ENCODE assay signal across 1 cellular context in genomic region chr16:75570351-75571104, GRCh38.
TF ChIP-seq lines count a peak whose summit lies in the region.

No MANE protein-coding gene starts in this region.

TF ChIP-seq in endothelial cell of umbilical vein, 7 proteins besides CTCF, POLR2A, EP300 and RAD21:
- TF ChIP-seq, protein P1, sequence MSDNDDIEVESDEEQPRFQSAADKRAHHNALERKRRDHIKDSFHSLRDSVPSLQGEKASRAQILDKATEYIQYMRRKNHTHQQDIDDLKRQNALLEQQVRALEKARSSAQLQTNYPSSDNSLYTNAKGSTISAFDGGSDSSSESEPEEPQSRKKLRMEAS (IDR thresholded peaks at IDR 0.05; ENCODE audit: insufficient read depth, insufficient read length) = no peak
- TF ChIP-seq JUN (IDR thresholded peaks at IDR 0.05; ENCODE audit: borderline replicate concordance, insufficient read depth, insufficient read length, low read depth) = no peak
- TF ChIP-seq GATA2 (IDR thresholded peaks at IDR 0.05; ENCODE audit: insufficient read depth, insufficient read length, low read depth, low read length) = no peak
- no peak for TF ChIP-seq FOS (IDR thresholded peaks at IDR 0.05; ENCODE audit: borderline replicate concordance, insufficient read depth, low read length)
- TF ChIP-seq EZH2 (IDR thresholded peaks at IDR 0.05; ENCODE audit: borderline replicate concordance, low read depth, low read length, severe bottlenecking) = no peak
- no peak for TF ChIP-seq MYC (IDR thresholded peaks at IDR 0.05; ENCODE audit: low read depth, low read length)
- TF ChIP-seq POLR2AphosphoS5 (IDR thresholded peaks at IDR 0.05; ENCODE audit: insufficient read depth, low read depth, low read length) = no peak
